In the genomic region with DNA sequence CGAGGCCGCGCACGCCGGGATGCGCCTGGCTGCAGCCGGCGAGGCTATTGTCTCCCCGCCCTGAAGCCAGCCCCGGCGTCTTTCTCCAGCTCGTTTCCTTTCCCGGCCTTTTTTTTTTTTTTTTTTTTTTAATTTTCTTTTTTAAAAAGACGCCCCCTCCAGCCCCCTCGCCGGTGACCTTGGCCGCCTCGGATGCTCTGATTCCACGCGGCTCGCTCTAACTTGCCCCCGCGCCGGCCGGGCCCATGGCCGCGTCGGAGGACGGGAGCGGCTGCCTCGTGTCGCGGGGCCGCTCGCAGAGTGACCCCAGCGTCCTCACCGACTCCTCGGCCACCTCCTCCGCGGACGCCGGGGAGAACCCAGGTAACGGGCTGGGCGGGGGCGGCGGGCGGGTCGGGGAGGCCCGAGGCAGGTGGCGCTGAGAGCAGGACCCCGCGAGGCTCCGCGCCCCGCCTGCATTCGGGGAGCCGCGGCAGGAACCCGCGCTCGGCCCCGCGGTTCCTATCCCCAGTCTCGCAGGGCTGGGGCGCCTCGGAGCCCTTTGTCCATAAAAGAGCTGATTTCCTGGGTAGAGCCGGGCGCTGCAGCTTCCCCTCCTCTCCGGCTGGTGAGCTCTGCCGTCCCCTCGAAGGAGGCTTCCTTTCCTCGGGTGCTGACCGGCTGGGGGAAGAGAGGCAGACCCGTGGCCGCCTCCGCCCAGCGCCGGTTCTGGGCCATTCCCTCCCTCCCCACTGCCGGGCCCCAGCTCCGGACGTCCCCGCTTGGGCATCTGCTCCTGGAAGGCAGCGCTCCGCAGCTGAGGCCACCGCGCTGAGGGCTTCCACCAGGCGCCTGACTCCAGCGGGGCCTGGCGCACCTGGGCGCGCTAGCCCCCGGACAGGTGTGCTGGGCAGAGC, we compare ENCODE assay signal across 15 cellular contexts. TPM values are rescaled to one million over a fixed set of nuclear protein-coding genes. Genes with fewer than 3 reads are reported as not detected.
DNase-seq lines count a peak whose midpoint lies in the region; ATAC-seq and TF ChIP-seq lines count a peak whose summit lies in the region.
"Had no signal": no experiment of that assay in that cellular context is flagged by ENCODE, and none has a peak within 500 bp of the region (broad histone marks: within the 10 kb centered on the region; RNA-seq: fewer than 3 reads in every experiment).

No MANE protein-coding gene starts in this region.

- no peaks in the 10 kb centered on the region for H3K9me3 Mint-ChIP-seq in chondrocyte (ENCODE audit: low read depth)
- H3K9me3 Mint-ChIP-seq: activated naive CD8-positive, alpha-beta T cell treated with anti-CD3 and anti-CD28 coated beads for 36 hours; T-cell had no signal

- no peaks in the 10 kb centered on the region for H3K36me3 Mint-ChIP-seq in chondrocyte (ENCODE audit: low read depth)
- H3K36me3 Mint-ChIP-seq: activated naive CD8-positive, alpha-beta T cell treated with anti-CD3 and anti-CD28 coated beads for 36 hours; T-cell had no signal

- H3K4me3 ChIP-seq in iPS-15b (ENCODE audit: low read depth, low read length), result peak overlapping the region; percentile 45

- no peaks in the 10 kb centered on the region for H3K9me3 ChIP-seq in iPS-15b (ENCODE audit: control insufficient read depth, insufficient read depth, low read length)
- H3K9me3 ChIP-seq: pancreas, testis had no signal

- H3K27ac ChIP-seq in substantia nigra (ENCODE audit: low read depth, low read length, poor library complexity, severe bottlenecking), result peak overlapping the region; percentile 97
- H3K27ac ChIP-seq: 22Rv1, pancreas, testis had no signal

- peaks cover 77% of the 10 kb centered on the region for H3K27me3 ChIP-seq in iPS-15b (ENCODE audit: control insufficient read depth, insufficient read depth, low read length)
- H3K27me3 ChIP-seq: testis had no signal

- peak overlapping the region; percentile 6 for H3K4me3 Mint-ChIP-seq in chondrocyte (ENCODE audit: unreplicated experiment)
- H3K4me3 Mint-ChIP-seq: activated naive CD8-positive, alpha-beta T cell treated with anti-CD3 and anti-CD28 coated beads for 36 hours; T-cell had no signal

- ATAC-seq in GM21825 (IDR thresholded peaks at IDR 0.05; ENCODE audit: unreplicated experiment), result no peak
- ATAC-seq: T-cell had no signal

- TF ChIP-seq CTCF in chondrocyte (IDR thresholded peaks at IDR 0.05) (no peak), GM10248 (IDR thresholded peaks at IDR 0.05; ENCODE audit: control extremely low read depth, extremely low read depth, low read depth, missing control alignments) (no peak)

- H3K27me3 Mint-ChIP-seq in chondrocyte (ENCODE audit: low read depth), result peaks cover 62% of the 10 kb centered on the region

- H3K9ac ChIP-seq in iPS-15b (ENCODE audit: low read depth, low read length), result no peak overlapping the region

- CTCF ChIA-PET in GM10248 (lab: Yijun Ruan, JAX), result no interaction called here

- DNase-seq in DMS 273 (lab: John Stamatoyannopoulos, UW; ENCODE audit: unreplicated experiment) (peak; percentile 45), DMS 273 treated with DMSO at 0.1 percent for 48 hours (lab: John Stamatoyannopoulos, UW) (no peak), chondrocyte (ENCODE audit: low spot score) (no peak), substantia nigra (lab: John Stamatoyannopoulos, UW) (peak in 18 of 49 donors; percentile 20 to 69 (median 37)), GM10248 (ENCODE audit: extremely low spot score) (no peak), glomerular visceral epithelial cell (ENCODE audit: extremely low spot score) (no peak)
- DNase-seq: activated naive CD8-positive, alpha-beta T cell treated with anti-CD3 and anti-CD28 coated beads for 36 hours; GDM1; islet precursor cell; pancreas; T-cell had no signal

- no peaks in the 10 kb centered on the region for H3K4me1 Mint-ChIP-seq in chondrocyte (ENCODE audit: low read depth)
- H3K4me1 Mint-ChIP-seq: activated naive CD8-positive, alpha-beta T cell treated with anti-CD3 and anti-CD28 coated beads for 36 hours; T-cell had no signal

- H3K36me3 ChIP-seq in iPS-15b (ENCODE audit: control insufficient read depth, insufficient read depth, low read length), result no peaks in the 10 kb centered on the region
- H3K36me3 ChIP-seq: pancreas had no signal

- POLR2A ChIA-PET in GM10248 (lab: Yijun Ruan, JAX), result no interaction called here

- no peaks in the 10 kb centered on the region for H3K4me1 ChIP-seq in iPS-15b (ENCODE audit: control insufficient read depth, insufficient read depth, low read length)
- H3K4me1 ChIP-seq: pancreas had no signal

- no peak overlapping the region for H3K27ac Mint-ChIP-seq in chondrocyte (ENCODE audit: unreplicated experiment)
- H3K27ac Mint-ChIP-seq: activated naive CD8-positive, alpha-beta T cell treated with anti-CD3 and anti-CD28 coated beads for 36 hours; T-cell had no signal

RNA-seq across cellular contexts. Expression of gene PHACTR3, which starts 0.7 kb away (rescaled TPM):
- total RNA-seq in chondrocyte, result not detected in 3 replicates
- total RNA-seq: activated naive CD8-positive, alpha-beta T cell treated with anti-CD3 and anti-CD28 coated beads for 36 hours; T-cell had no signal
